In the genomic region with DNA sequence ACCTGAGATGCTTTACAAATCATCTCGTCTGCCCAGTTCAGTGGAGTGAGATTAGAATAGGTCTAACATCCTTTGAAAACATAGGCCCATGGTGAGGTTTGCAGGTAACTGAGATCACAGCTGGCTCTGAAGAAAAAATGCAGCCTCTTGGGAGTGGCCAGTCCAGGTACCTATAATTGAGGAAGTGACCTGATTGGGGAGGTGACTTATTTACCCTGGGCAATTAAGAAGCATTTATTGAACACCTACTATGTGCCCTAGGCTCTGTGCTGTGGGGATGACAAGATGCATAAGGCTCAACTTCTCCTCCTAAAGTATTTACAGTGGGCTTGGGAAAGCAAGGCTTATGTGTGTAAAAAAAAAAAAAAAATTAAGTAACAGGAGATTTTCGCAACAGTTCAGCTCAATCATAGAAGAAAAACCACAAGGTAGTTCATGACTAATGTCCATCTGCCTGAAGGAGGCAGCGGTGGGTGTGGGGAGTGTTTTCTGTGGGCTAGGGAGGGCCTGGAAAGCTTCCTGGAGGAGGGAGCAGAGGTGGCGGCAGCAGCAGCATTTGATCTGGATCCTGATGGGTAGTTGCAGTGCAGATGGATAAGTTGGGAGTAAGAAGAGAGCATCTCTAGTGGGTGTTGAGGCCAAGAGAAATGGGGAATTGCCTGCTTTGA, we compare ENCODE assay signal across 10 cellular contexts. TPM values are rescaled to one million over a fixed set of nuclear protein-coding genes. Genes with fewer than 3 reads are reported as not detected.
DNase-seq lines count a peak whose midpoint lies in the region; ATAC-seq and TF ChIP-seq lines count a peak whose summit lies in the region.
"Had no signal": no experiment of that assay in that cellular context is flagged by ENCODE, and none has a peak within 500 bp of the region (broad histone marks: within the 10 kb centered on the region; RNA-seq: fewer than 3 reads in every experiment).

No MANE protein-coding gene starts in this region.

- no peaks in the 10 kb centered on the region for H3K27me3 Mint-ChIP-seq in activated CD8-positive, alpha-beta memory T cell treated with anti-CD3 and anti-CD28 coated beads, Interleukin-2, amount 10 ng/mL, durations not matched to agents 7 days and 5 days

- CTCF ChIA-PET in activated CD8-positive, alpha-beta memory T cell treated with anti-CD3 and anti-CD28 coated beads, Interleukin-2, amount 10 ng/mL, durations not matched to agents 7 days and 5 days (lab: Charles Lee) = interaction anchor here (0.8 to 2.1 kb wide), 5 partner anchors 9 to 1339 kb away, joined by 3 to 5 read pairs (median 4); no protein-coding TSS in a partner anchor
- CTCF ChIA-PET in OCI-LY7 (lab: Charles Lee; ENCODE audit: unreplicated experiment) = interaction anchor here (1.1 kb wide), 1 partner anchor 16 kb away, joined by 3 read pairs; no protein-coding TSS in a partner anchor

- no peak overlapping the region for H2AFZ ChIP-seq in osteoblast (ENCODE audit: low read length)
- no peak overlapping the region for H2AFZ ChIP-seq in OCI-LY7 (ENCODE audit: low read length)

- H3K36me3 ChIP-seq in osteoblast (ENCODE audit: insufficient read depth, low read length) (peaks cover 61% of the 10 kb centered on the region), OCI-LY7 (ENCODE audit: insufficient read depth, low read length) (no peaks in the 10 kb centered on the region)

- H3K4me1 Mint-ChIP-seq in activated CD8-positive, alpha-beta memory T cell treated with anti-CD3 and anti-CD28 coated beads, Interleukin-2, amount 10 ng/mL, durations not matched to agents 7 days and 5 days = peaks cover 59% of the 10 kb centered on the region

- TF ChIP-seq CTCF in NB4 (IDR thresholded peaks at IDR 0.05; ENCODE audit: low read depth, low read length) = no peak
- TF ChIP-seq CTCF in osteoblast (IDR thresholded peaks at IDR 0.05; ENCODE audit: extremely low read depth, low read depth, low read length) = no peak
- TF ChIP-seq CTCF in OCI-LY7 (conservative IDR thresholded peaks at IDR 0.05; ENCODE audit: low read length) = no peak

- POLR2A ChIA-PET in OCI-LY7 (lab: Charles Lee) = interaction anchor here (0.6 to 1.0 kb wide), 2 partner anchors 206 to 436 kb away, joined by 3 read pairs; no protein-coding TSS in a partner anchor

- H3K4me1 ChIP-seq in osteoblast (ENCODE audit: insufficient read depth, low read length) = peaks cover 55% of the 10 kb centered on the region
- no peaks in the 10 kb centered on the region for H3K4me1 ChIP-seq in OCI-LY7 (ENCODE audit: insufficient read depth, low read length, poor library complexity, severe bottlenecking)

- H3K27ac ChIP-seq in osteoblast (ENCODE audit: low read depth, low read length) = peak overlapping the region; percentile 88
- H3K27ac ChIP-seq in OCI-LY7 (ENCODE audit: low read depth, low read length, poor library complexity, severe bottlenecking) = no peak overlapping the region

- H4K20me1 ChIP-seq in osteoblast (ENCODE audit: insufficient read depth, low read length) (peaks cover 36% of the 10 kb centered on the region), OCI-LY7 (ENCODE audit: insufficient read depth, low read length) (no peaks in the 10 kb centered on the region)

- H3K9me3 Mint-ChIP-seq in activated CD8-positive, alpha-beta memory T cell treated with anti-CD3 and anti-CD28 coated beads, Interleukin-2, amount 10 ng/mL, durations not matched to agents 7 days and 5 days (ENCODE audit: low read depth) = no peaks in the 10 kb centered on the region

- H3K4me2 ChIP-seq in osteoblast (ENCODE audit: insufficient read depth, low read length) (peak overlapping the region; percentile 28), OCI-LY7 (ENCODE audit: low read length) (no peak overlapping the region)

- H3K36me3 Mint-ChIP-seq in activated CD8-positive, alpha-beta memory T cell treated with anti-CD3 and anti-CD28 coated beads, Interleukin-2, amount 10 ng/mL, durations not matched to agents 7 days and 5 days = peaks cover 5% of the 10 kb centered on the region

- no peak overlapping the region for H3K4me3 ChIP-seq in NB4 (ENCODE audit: low read depth, low read length)
- no peak overlapping the region for H3K4me3 ChIP-seq in osteoblast (ENCODE audit: insufficient read depth, low read length)
- H3K4me3 ChIP-seq in OCI-LY7 (ENCODE audit: low read depth, low read length, poor library complexity, severe bottlenecking) = no peak overlapping the region

- no peaks in the 10 kb centered on the region for H3K27me3 ChIP-seq in osteoblast (ENCODE audit: insufficient read depth, low read length)

- no TSS peak for BruUV-seq in OCI-LY7 (replicated peaks; lab: Mats Ljungman, UMichigan)

- H3K79me2 ChIP-seq in osteoblast (ENCODE audit: insufficient read depth, low read length) (peaks cover 96% of the 10 kb centered on the region), OCI-LY7 (ENCODE audit: insufficient read depth, low read depth, low read length) (no peaks in the 10 kb centered on the region)

- no peak for ATAC-seq in activated CD8-positive, alpha-beta memory T cell treated with anti-CD3 and anti-CD28 coated beads, Interleukin-2, amount 10 ng/mL, durations not matched to agents 7 days and 5 days

- H3K4me3 Mint-ChIP-seq in activated CD8-positive, alpha-beta memory T cell treated with anti-CD3 and anti-CD28 coated beads, Interleukin-2, amount 10 ng/mL, durations not matched to agents 7 days and 5 days = no peak overlapping the region

- H3K9me3 ChIP-seq in osteoblast (ENCODE audit: low read depth, low read length) (no peaks in the 10 kb centered on the region), OCI-LY7 (ENCODE audit: low read length) (no peaks in the 10 kb centered on the region)

- TF ChIP-seq POLR2A in NB4 (IDR thresholded peaks at IDR 0.05; ENCODE audit: extremely low read depth, insufficient read length) = no peak

- no peak overlapping the region for H3K27ac Mint-ChIP-seq in activated CD8-positive, alpha-beta memory T cell treated with anti-CD3 and anti-CD28 coated beads, Interleukin-2, amount 10 ng/mL, durations not matched to agents 7 days and 5 days

- DNase-seq in ELR (ENCODE audit: low read depth) (peak; percentile 89), NB4 (ENCODE audit: low read depth) (peak; percentile 91), dedifferentiated amniotic fluid mesenchymal stem cell (ENCODE audit: extremely low spot score) (peak; percentile 42), osteoblast (ENCODE audit: insufficient read length, low spot score, missing footprints) (peak; percentile 80), OCI-LY7 (ENCODE audit: low spot score) (no peak), cardiac septum (ENCODE audit: low spot score) (no peak)
- no peak for DNase-seq in activated CD8-positive, alpha-beta memory T cell treated with anti-CD3 and anti-CD28 coated beads, Interleukin-2, amount 10 ng/mL, durations not matched to agents 7 days and 5 days
- no peak for DNase-seq in activated CD8-positive, alpha-beta memory T cell treated with anti-CD3 and anti-CD28 coated beads, Interleukin-2, amount 50 U/mL, for 4 hours
- DNase-seq: activated CD4-positive, CD25-positive, alpha-beta regulatory T cell treated with anti-CD3 and anti-CD28 coated beads, Interleukin-2, amount 50 U/mL, for 72 hours; NCI-H2171 had no signal

- intact Hi-C loops in OCI-LY7 (cut with micrococcal nuclease; ENCODE audit: unreplicated experiment) = loop anchor here (10.0 kb wide), 1 partner anchor 108 kb away; no protein-coding TSS in a partner anchor
- intact Hi-C loops in cardiac septum (cut with DNase I) = no loop called here

- H3K9me2 ChIP-seq in OCI-LY7 (ENCODE audit: insufficient read depth, low read length) = no peaks in the 10 kb centered on the region

RNA-seq across cellular contexts. Expression of a gene that starts 16.1 kb away (rescaled TPM):
- total RNA-seq in osteoblast (109 and 156 TPM in 2 replicates), OCI-LY7 (2022) (0.59 TPM in 1 of 2 replicates, not detected in the other), cardiac septum (98.7 TPM)
- total RNA-seq in activated CD8-positive, alpha-beta memory T cell treated with anti-CD3 and anti-CD28 coated beads, Interleukin-2, amount 10 ng/mL, durations not matched to agents 7 days and 5 days = 100 to 1,000 TPM; 120 to 168 TPM
- total RNA-seq in OCI-LY7 (2014; rRNA removed; shearing (Covaris generic)) = not detected in 2 replicates

Comparison
In these comparisons a context has a peak if more than half of its experiments do, and no peak if none do; other contexts are left out.
1. DNase-seq: peak in ELR (single experiment), NB4 (single experiment), dedifferentiated amniotic fluid mesenchymal stem cell (single experiment) and osteoblast (single experiment); none in activated CD8-positive, alpha-beta memory T cell treated with anti-CD3 and anti-CD28 coated beads, Interleukin-2, amount 10 ng/mL, durations not matched to agents 7 days and 5 days (single experiment), OCI-LY7 (single experiment), activated CD8-positive, alpha-beta memory T cell treated with anti-CD3 and anti-CD28 coated beads, Interleukin-2, amount 50 U/mL, for 4 hours (single experiment) and cardiac septum (single experiment).
2. RNA of a gene that starts 16.1 kb away (total RNA-seq): 120 to 168 TPM in activated CD8-positive, alpha-beta memory T cell treated with anti-CD3 and anti-CD28 coated beads, Interleukin-2, amount 10 ng/mL, durations not matched to agents 7 days and 5 days, 109 to 156 TPM in osteoblast and 98.7 TPM in cardiac septum (single experiment); 0.59 TPM in OCI-LY7; every median in the first group is over 10 times any median in the second.